1 cellular context compared by ENCODE assay signal in genomic region chr12:6535697-6535946, GRCh38.
TF ChIP-seq lines count a peak whose summit lies in the region.

No MANE protein-coding gene starts in this region.

TF ChIP-seq in H1, 55 proteins besides CTCF, POLR2A, EP300 and RAD21:
- TF ChIP-seq SIRT6 (IDR thresholded peaks at IDR 0.05; ENCODE audit: low read length) = peak; percentile 1
- no peak for TF ChIP-seq ASH2L (IDR thresholded peaks at IDR 0.05; ENCODE audit: low read length)
